In the genomic region with DNA sequence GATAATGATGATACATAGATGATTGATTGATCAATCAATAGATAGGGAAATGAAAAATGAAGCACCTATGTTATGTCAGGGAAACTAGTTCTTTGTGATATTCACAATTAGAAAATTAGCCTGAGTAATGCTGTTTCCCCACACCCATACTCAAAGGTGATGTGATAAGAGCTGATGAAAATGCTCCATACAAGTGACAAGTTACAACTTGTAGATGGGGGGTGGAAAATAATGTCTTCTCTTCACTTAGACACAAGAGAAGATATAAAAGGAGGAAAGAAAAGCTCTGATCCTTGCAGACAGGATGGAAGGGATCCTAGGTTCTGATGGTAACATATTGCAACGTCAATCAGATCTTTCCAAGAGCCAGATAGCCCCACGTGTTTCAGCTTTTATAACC, we compare ENCODE assay signal across 24 cellular contexts.
DNase-seq lines count a peak whose midpoint lies in the region; ATAC-seq, FAIRE-seq and TF ChIP-seq lines count a peak whose summit lies in the region.
"Had no signal": no experiment of that assay in that cellular context is flagged by ENCODE, and none has a peak within 500 bp of the region (broad histone marks: within the 10 kb centered on the region; RNA-seq: fewer than 3 reads in every experiment).

No MANE protein-coding gene starts in this region.

- no peaks in the 10 kb centered on the region for H3K79me2 ChIP-seq in mammary epithelial cell (ENCODE audit: insufficient read depth, low read length)
- no peaks in the 10 kb centered on the region for H3K79me2 ChIP-seq in mesendoderm (ENCODE audit: control insufficient read depth, insufficient read depth, low read length)

- no peak overlapping the region for H2BK120ac ChIP-seq in mesendoderm (ENCODE audit: low read depth, low read length)

- POLR2A ChIA-PET in MCF 10A (lab: Yijun Ruan, JAX): interaction anchor here (0.6 to 0.9 kb wide), 3 partner anchors 25 to 134 kb away, joined by 3 to 4 read pairs (median 3); no protein-coding TSS in a partner anchor

- H3K27me3 ChIP-seq in mammary epithelial cell (ENCODE audit: insufficient read depth, low read length) (no peaks in the 10 kb centered on the region), bronchial epithelial cell (ENCODE audit: control insufficient read depth, insufficient read depth, low read length) (no peaks in the 10 kb centered on the region), mesendoderm (ENCODE audit: insufficient read depth, low read length, poor library complexity) (no peaks in the 10 kb centered on the region), gastrocnemius medialis (no peaks in the 10 kb centered on the region)
- H3K27me3 ChIP-seq: BE2C, BLaER1 had no signal

- H3K9me3 ChIP-seq in mammary epithelial cell (replicated peaks; ENCODE audit: insufficient read depth, low read length) (peaks cover 3% of the 10 kb centered on the region), gastrocnemius medialis (no peaks in the 10 kb centered on the region)
- H3K9me3 ChIP-seq: BE2C, BLaER1 had no signal

- ATAC-seq in gastrocnemius medialis: no peak

- no peak overlapping the region for H3K4ac ChIP-seq in mesendoderm (ENCODE audit: low read depth, low read length)

- DNase-seq in mammary epithelial cell (no peak), MCF 10A (ENCODE audit: unreplicated experiment) (no peak), bronchial epithelial cell (ENCODE audit: low read depth) (peak; percentile 3), epithelial cell of prostate (ENCODE audit: low read depth, low spot score) (no peak), mesendoderm (no peak), gastrocnemius medialis (no peak), ureter (ENCODE audit: low spot score) (no peak)
- DNase-seq in central memory CD4-positive, alpha-beta T cell: no peak
- DNase-seq: 8988T; ACHN; BE2C; CD4-positive, alpha-beta memory T cell; CD4-positive, CD25-positive, alpha-beta regulatory T cell; CD8-positive, alpha-beta memory T cell; COR-L47; DMS79 treated with DMSO at 0.1 percent for 48 hours; GF-D8 had no signal

- no peak overlapping the region for H3K4me3 Mint-ChIP-seq in MCF 10A (ENCODE audit: unreplicated experiment)
- H3K4me3 Mint-ChIP-seq: CD14-positive monocyte; CD4-positive, alpha-beta memory T cell; CD4-positive, CD25-positive, alpha-beta regulatory T cell; CD8-positive, alpha-beta memory T cell had no signal

- H4K8ac ChIP-seq in mesendoderm (ENCODE audit: low read depth, low read length): no peak overlapping the region

- WGBS in mammary epithelial cell (ENCODE audit: low coverage, missing lambda C conversion rate): 31% methylated on average over 2 of the region's 2 CpGs
- no CpG with 5 or more reads among the region's 2 CpGs for WGBS in mesendoderm (ENCODE audit: extremely low coverage, insufficient coverage, low lambda C conversion rate)

- no peaks in the 10 kb centered on the region for H3K36me3 ChIP-seq in mammary epithelial cell (ENCODE audit: insufficient read depth, low read length)
- H3K36me3 ChIP-seq in bronchial epithelial cell (ENCODE audit: control insufficient read depth, insufficient read depth, low read length): no peaks in the 10 kb centered on the region
- no peaks in the 10 kb centered on the region for H3K36me3 ChIP-seq in mesendoderm (ENCODE audit: control insufficient read depth, insufficient read depth, low read length)
- no peaks in the 10 kb centered on the region for H3K36me3 ChIP-seq in gastrocnemius medialis
- H3K36me3 ChIP-seq: BE2C, BLaER1 had no signal

- CTCF ChIA-PET in mammary epithelial cell (lab: Charles Lee; ENCODE audit: low non-redundant PET) (no interaction called here), MCF 10A (lab: Yijun Ruan, JAX) (interaction anchor here (0.8 to 1.0 kb wide), 2 partner anchors 226 to 725 kb away, joined by 3 read pairs; no protein-coding TSS in a partner anchor)

- H3K4me3 ChIP-seq in mammary epithelial cell (replicated peaks in 1 of 3; ENCODE audit: insufficient read depth in 1 of 3, low read depth in 2 of 3, low read length in 3 of 3) (no peak overlapping the region), bronchial epithelial cell (ENCODE audit: low read depth, low read length) (no peak overlapping the region), mesendoderm (ENCODE audit: low read length) (no peak overlapping the region), gastrocnemius medialis (no peak overlapping the region)
- H3K4me3 ChIP-seq: BLaER1 had no signal

- TF ChIP-seq CTCF in mammary epithelial cell (conservative IDR thresholded peaks at IDR 0.05 in 1 of 2, IDR thresholded peaks at IDR 0.05 in 1 of 2; ENCODE audit: extremely low read depth in 1 of 2, insufficient read depth in 1 of 2, low read depth in 1 of 2, low read length in 2 of 2) (no peak), MCF 10A (IDR thresholded peaks at IDR 0.05; ENCODE audit: unreplicated experiment) (no peak), bronchial epithelial cell (IDR thresholded peaks at IDR 0.05; ENCODE audit: insufficient read depth, low read length, severe bottlenecking) (no peak), gastrocnemius medialis (IDR thresholded peaks at IDR 0.05 in 4 of 5, conservative IDR thresholded peaks at IDR 0.05 in 1 of 5) (no peak)

- H3K79me1 ChIP-seq in mesendoderm (ENCODE audit: low read length): no peaks in the 10 kb centered on the region

- no peak for FAIRE-seq in bronchial epithelial cell (lab: Jason Lieb, UNC)
- FAIRE-seq: A204.1, D721Med, G401.6, GM12891, GM19239 had no signal

- no peak overlapping the region for H4K5ac ChIP-seq in mesendoderm (ENCODE audit: low read length)

- H2AFZ ChIP-seq in mammary epithelial cell (ENCODE audit: low read depth, low read length): no peak overlapping the region

- H3K18ac ChIP-seq in mesendoderm (ENCODE audit: low read length): no peak overlapping the region

- intact Hi-C loops in mammary epithelial cell (cut with micrococcal nuclease) (loop anchor here (10.0 kb wide), 1 partner anchor 206 kb away; no protein-coding TSS in a partner anchor), MCF 10A (cut with micrococcal nuclease) (no loop called here), gastrocnemius medialis (cut with DNase I; ENCODE audit: low total_unique reads) (no loop called here)

- in situ Hi-C loops in mammary epithelial cell (cut with MboI; ENCODE audit: low sequenced_read_pairs in 2 of 2): no loop called here
- in situ Hi-C loops in gastrocnemius medialis (cut with MboI; ENCODE audit: low sequenced_read_pairs in 4 of 4): no loop called here

- H3K27ac ChIP-seq in mammary epithelial cell (ENCODE audit: insufficient read depth, low read depth, low read length) (no peak overlapping the region), epithelial cell of prostate (peak overlapping the region; percentile 51), mesendoderm (ENCODE audit: low read depth, low read length) (no peak overlapping the region), gastrocnemius medialis (no peak overlapping the region)
- H3K27ac ChIP-seq: BLaER1 had no signal

- no peak overlapping the region for H2BK5ac ChIP-seq in mesendoderm (ENCODE audit: low read length)

- peak overlapping the region; percentile 4 for H3K4me2 ChIP-seq in mammary epithelial cell (ENCODE audit: insufficient read depth, low read depth, low read length)
- no peak overlapping the region for H3K4me2 ChIP-seq in mesendoderm (ENCODE audit: low read length)
- H3K4me2 ChIP-seq: BLaER1 had no signal

- H3K36me3 Mint-ChIP-seq in MCF 10A (ENCODE audit: insufficient read depth, unreplicated experiment): no peaks in the 10 kb centered on the region
- H3K36me3 Mint-ChIP-seq: CD14-positive monocyte; CD4-positive, alpha-beta memory T cell; CD4-positive, CD25-positive, alpha-beta regulatory T cell; CD8-positive, alpha-beta memory T cell had no signal

- no peaks in the 10 kb centered on the region for H3K9me3 Mint-ChIP-seq in MCF 10A (ENCODE audit: unreplicated experiment)

- H3K27me3 Mint-ChIP-seq in MCF 10A (ENCODE audit: insufficient read depth, unreplicated experiment): no peaks in the 10 kb centered on the region
- H3K27me3 Mint-ChIP-seq: CD4-positive, alpha-beta memory T cell; CD4-positive, CD25-positive, alpha-beta regulatory T cell; CD8-positive, alpha-beta memory T cell had no signal

- no peak overlapping the region for H2AK5ac ChIP-seq in mesendoderm (ENCODE audit: low read length)

- H3K56ac ChIP-seq in mesendoderm (ENCODE audit: low read length): no peak overlapping the region

- H3K27ac Mint-ChIP-seq in MCF 10A (ENCODE audit: low read depth, unreplicated experiment): no peak overlapping the region
- H3K27ac Mint-ChIP-seq: CD4-positive, alpha-beta memory T cell; CD4-positive, CD25-positive, alpha-beta regulatory T cell; CD8-positive, alpha-beta memory T cell had no signal

- dilution Hi-C loops in mammary epithelial cell (cut with HindIII; ENCODE audit: low sequenced_read_pairs): no loop called here

- no TSS peak for BruUV-seq in mammary epithelial cell (replicated peaks; lab: Mats Ljungman, UMichigan)
- no TSS peak for BruUV-seq in MCF 10A (replicated peaks; lab: Mats Ljungman, UMichigan)

- TF ChIP-seq POLR2A in gastrocnemius medialis (IDR thresholded peaks at IDR 0.05): no peak

- peaks cover 24% of the 10 kb centered on the region for H3K4me1 Mint-ChIP-seq in MCF 10A (ENCODE audit: insufficient read depth, unreplicated experiment)
- H3K4me1 Mint-ChIP-seq: CD14-positive monocyte; CD4-positive, alpha-beta memory T cell; CD4-positive, CD25-positive, alpha-beta regulatory T cell; CD8-positive, alpha-beta memory T cell had no signal

- peaks cover 4% of the 10 kb centered on the region for H3K4me1 ChIP-seq in mammary epithelial cell (ENCODE audit: insufficient read depth, low read length)
- no peaks in the 10 kb centered on the region for H3K4me1 ChIP-seq in mesendoderm (ENCODE audit: control insufficient read depth, low read depth, low read length)
- no peaks in the 10 kb centered on the region for H3K4me1 ChIP-seq in gastrocnemius medialis
- H3K4me1 ChIP-seq: BE2C, BLaER1 had no signal

- peak overlapping the region; percentile 96 for H2BK15ac ChIP-seq in mesendoderm (replicated peaks; ENCODE audit: low read depth)

- no peak overlapping the region for H3K9ac ChIP-seq in mammary epithelial cell (ENCODE audit: insufficient read depth, low read length)
- no peak overlapping the region for H3K9ac ChIP-seq in mesendoderm (ENCODE audit: low read length)
- H3K9ac ChIP-seq: BLaER1 had no signal

- no peaks in the 10 kb centered on the region for H4K20me1 ChIP-seq in mammary epithelial cell (ENCODE audit: insufficient read depth, low read length)
- H4K20me1 ChIP-seq: BLaER1 had no signal

- H3K23ac ChIP-seq in mesendoderm (ENCODE audit: low read length): no peak overlapping the region
